In the genomic region with DNA sequence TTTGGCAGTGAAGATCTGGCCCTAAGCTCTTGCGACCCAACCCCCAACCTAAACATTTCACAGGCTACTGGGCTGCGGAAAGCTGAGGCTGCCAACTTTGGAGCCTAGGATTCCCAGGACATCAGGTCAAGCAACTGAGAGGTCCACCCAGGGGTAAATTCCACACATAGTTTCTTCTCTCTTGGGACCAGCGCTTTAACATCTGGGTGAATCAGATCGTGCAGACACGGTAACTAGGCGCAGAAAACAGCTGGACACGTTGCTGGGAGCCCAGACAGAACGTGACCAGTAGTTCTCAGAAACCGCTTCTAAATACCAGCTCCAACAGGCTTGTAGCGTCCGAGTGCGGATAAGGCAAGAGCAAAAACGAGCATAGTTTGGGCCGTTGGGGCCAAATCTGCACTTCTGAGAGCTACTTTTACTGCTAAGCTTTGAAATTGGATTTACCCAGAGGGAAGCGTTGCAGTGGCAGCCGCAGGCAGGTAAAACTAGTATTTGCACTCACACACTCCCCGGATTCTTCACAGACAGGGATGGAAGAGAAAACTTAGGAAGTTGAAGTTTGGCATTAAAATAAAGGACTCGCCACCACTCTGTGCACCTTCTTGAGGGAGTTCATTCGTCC, we compare ENCODE assay signal across 8 cellular contexts. TPM values are rescaled to one million over a fixed set of nuclear protein-coding genes. Genes with fewer than 3 reads are reported as not detected.
DNase-seq lines count a peak whose midpoint lies in the region; ATAC-seq and TF ChIP-seq lines count a peak whose summit lies in the region.

No MANE protein-coding gene starts in this region.

- peak overlapping the region; percentile 75 for H4K91ac ChIP-seq in IMR-90 (ENCODE audit: insufficient read depth, low read depth, low read length)

- CTCF ChIA-PET in IMR-90 (lab: Yijun Ruan, JAX), result interaction anchor here (0.5 to 1.4 kb wide), 7 partner anchors 8 to 135 kb away, joined by 3 to 5 read pairs (median 3); a partner anchor contains a TSS

- H3K9ac ChIP-seq in IMR-90 (ENCODE audit: low read depth, low read length), result peak overlapping the region; percentile 79

- H3K56ac ChIP-seq in IMR-90 (ENCODE audit: extremely low read depth, insufficient read depth, low read length), result peak overlapping the region; percentile 81

- TF ChIP-seq CTCF in IMR-90 (conservative IDR thresholded peaks at IDR 0.05; ENCODE audit: low read depth, low read length) (no peak), adrenal gland (IDR thresholded peaks at IDR 0.05) (no peak), hepatocyte (IDR thresholded peaks at IDR 0.05; ENCODE audit: poor library complexity) (no peak), gastrocnemius medialis (IDR thresholded peaks at IDR 0.05 in 4 of 5, conservative IDR thresholded peaks at IDR 0.05 in 1 of 5) (no peak)

- peak overlapping the region; percentile 81 for H3K4ac ChIP-seq in IMR-90 (ENCODE audit: low read depth, low read length)

- peak overlapping the region; percentile 34 for H2BK20ac ChIP-seq in IMR-90 (ENCODE audit: low read depth, low read length)

- ATAC-seq in GM21737 (IDR thresholded peaks at IDR 0.05; ENCODE audit: unreplicated experiment) (peak; percentile 21), IMR-90 (ENCODE audit: low read depth) (peak; percentile 25), gastrocnemius medialis (peak; percentile 14 to 19)

- H3K79me1 ChIP-seq in IMR-90 (ENCODE audit: low read depth in 1 of 2, low read length in 2 of 2), result peaks cover 0 to 22% of the 10 kb centered on the region in 2 experiments; a peak in 2 of 4 replicates

- H2BK15ac ChIP-seq in IMR-90 (ENCODE audit: low read depth, low read length), result peak overlapping the region; percentile 17; the same call in 1 of the 3 replicates

- dilution Hi-C loops in IMR-90 (cut with HindIII; ENCODE audit: low sequenced_read_pairs, unreplicated experiment), result no loop called here

- peak overlapping the region; percentile 87 for H3K14ac ChIP-seq in IMR-90 (replicated peaks; ENCODE audit: low read depth, low read length)

- H4K20me1 ChIP-seq in IMR-90 (ENCODE audit: insufficient read depth, low read length) (peaks cover 30% of the 10 kb centered on the region), hepatocyte (ENCODE audit: insufficient read depth, poor library complexity, severe bottlenecking) (peaks cover 25% of the 10 kb centered on the region)

- H3K9me1 ChIP-seq in IMR-90 (ENCODE audit: insufficient read depth, low read length), result no peaks in the 10 kb centered on the region

- H4K5ac ChIP-seq in IMR-90 (ENCODE audit: low read depth, low read length), result peak overlapping the region; percentile 34

- peak overlapping the region; percentile 35 for H3K18ac ChIP-seq in IMR-90 (ENCODE audit: low read depth, low read length)

- DNase-seq in DMS79 treated with DMSO at 0.1 percent for 48 hours (lab: John Stamatoyannopoulos, UW), result peak; percentile 42
- no peak for DNase-seq in DMS79 (lab: John Stamatoyannopoulos, UW)
- peak; percentile 79 for DNase-seq in IMR-90
- DNase-seq in adrenal gland, result peak; percentile 37 to 79 (median 55)
- peak; percentile 66 for DNase-seq in hepatocyte (ENCODE audit: low spot score)
- peak in 1 of 2 donors; percentile 18 for DNase-seq in gastrocnemius medialis
- DNase-seq in NCI-H1930 (lab: John Stamatoyannopoulos, UW), result no peak

- H3K9me2 ChIP-seq in hepatocyte (replicated peaks; ENCODE audit: insufficient read depth), result no peaks in the 10 kb centered on the region

- intact Hi-C loops in IMR-90 (cut with micrococcal nuclease) (no loop called here), adrenal gland (cut with DNase I) (loop anchor here in 1 of 2 donors (10.0 kb wide), 1 partner anchor 105 kb away; no protein-coding TSS in a partner anchor), gastrocnemius medialis (cut with DNase I; ENCODE audit: low total_unique reads) (no loop called here)

- H2BK120ac ChIP-seq in IMR-90 (ENCODE audit: low read depth, low read length), result peak overlapping the region; percentile 89

- H3K4me2 ChIP-seq in IMR-90 (ENCODE audit: low read depth, low read length) (peak overlapping the region; percentile 84), hepatocyte (peak overlapping the region; percentile 82)

- H3K9me3 ChIP-seq in IMR-90 (ENCODE audit: control insufficient read depth, insufficient read depth, low read length) (no peaks in the 10 kb centered on the region), adrenal gland (replicated peaks in 1 of 3) (no peaks in the 10 kb centered on the region), hepatocyte (ENCODE audit: low read depth) (no peaks in the 10 kb centered on the region), gastrocnemius medialis (no peaks in the 10 kb centered on the region)

- H2BK5ac ChIP-seq in IMR-90 (ENCODE audit: low read depth, low read length, poor library complexity, severe bottlenecking), result peak overlapping the region; percentile 74

- peak overlapping the region; percentile 97 for H3K23ac ChIP-seq in IMR-90 (ENCODE audit: low read depth, low read length)

- 0% methylated on average over 7 of the region's 19 CpGs; no CpG with 5 or more reads in 1 of the 2 experiments for WGBS in IMR-90 (ENCODE audit: extremely low coverage in 2 of 2, insufficient read length in 1 of 2), 2 experiments
- WGBS in adrenal gland, 4 donors, result 0 to 1% (median 0%) methylated on average over 8 to 19 of the region's 19 CpGs
- WGBS in hepatocyte (ENCODE audit: low lambda C conversion rate, missing lambda C conversion rate), result 1% methylated on average over 19 of the region's 19 CpGs

- in situ Hi-C loops in IMR-90 (cut with MboI; ENCODE audit: low sequenced_read_pairs) (no loop called here), gastrocnemius medialis (cut with MboI; ENCODE audit: low sequenced_read_pairs in 4 of 4) (loop anchor here in 1 of 4 donors (25.0 kb wide), 1 partner anchor 113 kb away; no protein-coding TSS in a partner anchor)

- peak overlapping the region; percentile 40 to 84 for H4K8ac ChIP-seq in IMR-90 (ENCODE audit: low read depth in 2 of 2, low read length in 2 of 2)

- peak overlapping the region; percentile 87 for H2AFZ ChIP-seq in IMR-90 (replicated peaks; ENCODE audit: low read length, poor library complexity)
- H2AFZ ChIP-seq in hepatocyte, result peak overlapping the region; percentile 52

- POLR2A ChIA-PET in IMR-90 (lab: Charles Lee; ENCODE audit: unreplicated experiment), result interaction anchor here (0.6 to 1.2 kb wide), 3 partner anchors 9 to 11 kb away, joined by 4 to 5 read pairs (median 5); no protein-coding TSS in a partner anchor

- H3K79me2 ChIP-seq in hepatocyte, result peaks cover 74% of the 10 kb centered on the region

- H3K4me1 ChIP-seq in IMR-90 (ENCODE audit: control insufficient read depth, insufficient read depth, low read length) (no peaks in the 10 kb centered on the region; the same call in 1 of the 2 replicates), adrenal gland (replicated peaks in 1 of 2) (peaks cover 33 to 80% of the 10 kb centered on the region in 2 donors), hepatocyte (ENCODE audit: insufficient read depth) (peaks cover 11% of the 10 kb centered on the region), gastrocnemius medialis (peaks cover 51 to 54% of the 10 kb centered on the region in 2 donors)

- TF ChIP-seq RAD21 in IMR-90 (IDR thresholded peaks at IDR 0.05; ENCODE audit: low read length), result no peak

- TF ChIP-seq POLR2A in IMR-90 (IDR thresholded peaks at IDR 0.05; ENCODE audit: low read depth, low read length) (no peak), adrenal gland (IDR thresholded peaks at IDR 0.05) (no peak), gastrocnemius medialis (IDR thresholded peaks at IDR 0.05) (no peak)

- peak overlapping the region; percentile 49; the same call in 1 of the 2 replicates for H2AK5ac ChIP-seq in IMR-90 (ENCODE audit: low read depth, low read length)

- peak overlapping the region; percentile 2 for H2AK9ac ChIP-seq in IMR-90 (replicated peaks; ENCODE audit: low read depth, low read length, poor library complexity)

- H3K27me3 ChIP-seq in IMR-90 (ENCODE audit: control insufficient read depth, insufficient read depth, low read length) (no peaks in the 10 kb centered on the region), adrenal gland (no peaks in the 10 kb centered on the region), hepatocyte (no peaks in the 10 kb centered on the region), gastrocnemius medialis (no peaks in the 10 kb centered on the region)

- H3K27ac ChIP-seq in IMR-90 (ENCODE audit: insufficient read depth, low read length) (peak overlapping the region; percentile 95), adrenal gland (peak overlapping the region; percentile 94 to 99 (median 97)), hepatocyte (peak overlapping the region; percentile 93), gastrocnemius medialis (peak overlapping the region; percentile 88 to 96 (median 92))

- BruUV-seq in IMR-90 (replicated peaks; lab: Mats Ljungman, UMichigan), result no TSS peak

- H3K4me3 ChIP-seq in IMR-90 (ENCODE audit: insufficient read depth, low read depth, low read length) (peak overlapping the region; percentile 56), adrenal gland (peak overlapping the region in 3 of 4 donors; percentile 3 to 74 (median 44)), hepatocyte (peak overlapping the region; percentile 48), gastrocnemius medialis (peak overlapping the region; percentile 62 to 81 (median 76))

- H3K36me3 ChIP-seq in IMR-90 (ENCODE audit: control insufficient read depth, insufficient read depth, low read length) (peaks cover 11% of the 10 kb centered on the region), adrenal gland (replicated peaks in 1 of 2) (peaks cover 0 to 8% of the 10 kb centered on the region in 2 donors), hepatocyte (replicated peaks; ENCODE audit: insufficient read depth, low read depth) (no peaks in the 10 kb centered on the region), gastrocnemius medialis (peaks cover 0 to 8% of the 10 kb centered on the region in 2 donors)

TF ChIP-seq in IMR-90, 13 proteins besides CTCF, POLR2A, EP300 and RAD21 (continues in another document):
- TF ChIP-seq RCOR1 (IDR thresholded peaks at IDR 0.05; ENCODE audit: insufficient replicate concordance, low read length), result peak; percentile 37

RNA-seq across cellular contexts. Expression of a gene that starts 11.8 kb away (rescaled TPM):
- total RNA-seq in IMR-90 (2012; rRNA removed), result 74.4 and 95.2 TPM in 2 replicates
- 17.5 and 22.3 TPM in 2 replicates for polyA plus RNA-seq in IMR-90 (2012; rRNA removed)
- 4.4 and 10.5 TPM in 2 replicates for polyA plus RNA-seq in IMR-90 (2012; cell fraction: cytosol; rRNA removed)
- polyA plus RNA-seq in IMR-90 (2012; cell fraction: nucleus; rRNA removed; ENCODE audit: low replicate concordance), result 5.5 and 36.2 TPM in 2 replicates
- total RNA-seq in adrenal gland, result 100 to 1,000 TPM; 137 to 371 (median 157) TPM
- polyA plus RNA-seq in adrenal gland, result 10 to 100 TPM; 30.0 to 80.3 (median 39.5) TPM
- 40.3 and 46.9 TPM in 2 replicates for total RNA-seq in hepatocyte
- polyA plus RNA-seq in hepatocyte, result 13.4 and 15.0 TPM in 2 replicates
- 10 to 100 TPM in 2 of 4 donors, 1 to 10 TPM in 2; 5.7 to 20.4 (median 12.4) TPM for total RNA-seq in gastrocnemius medialis

RNA-seq across cellular contexts. Expression of a gene that starts 11.8 kb away (rescaled TPM):
- 48.9 and 49.7 TPM in 2 replicates for total RNA-seq in IMR-90 (2012; rRNA removed)
- 42.4 and 43.7 TPM in 2 replicates for polyA plus RNA-seq in IMR-90 (2012; rRNA removed)
- polyA plus RNA-seq in IMR-90 (2012; cell fraction: cytosol; rRNA removed), result 34.3 and 38.4 TPM in 2 replicates
- 32.6 and 34.9 TPM in 2 replicates for polyA plus RNA-seq in IMR-90 (2012; cell fraction: nucleus; rRNA removed; ENCODE audit: low replicate concordance)
- 100 to 1,000 TPM in 3 of 8 donors, 10 to 100 TPM in 5; 60.3 to 147 (median 79.7) TPM for total RNA-seq in adrenal gland
- 10 to 100 TPM; 17.8 to 52.4 (median 27.9) TPM for polyA plus RNA-seq in adrenal gland
- 21.9 and 24.3 TPM in 2 replicates for total RNA-seq in hepatocyte
- polyA plus RNA-seq in hepatocyte, result 27.0 and 28.2 TPM in 2 replicates
- total RNA-seq in gastrocnemius medialis, result 10 to 100 TPM; 13.8 to 28.5 (median 18.5) TPM

Comparison
In these comparisons a context has a peak if more than half of its experiments do, and no peak if none do; other contexts are left out.
1. DNase-seq: peak in DMS79 treated with DMSO at 0.1 percent for 48 hours (single experiment), IMR-90 (single experiment), adrenal gland (7 of 7) and hepatocyte (single experiment); none in DMS79 (single experiment) and NCI-H1930 (0 of 2).
2. Peak in every context shown above with its lines, with median percentiles within 50 percentile points of each other: ATAC-seq, H3K27ac ChIP-seq and H3K4me3 ChIP-seq.